Comparison of ENCODE assay signal across 15 cellular contexts in the genomic region with DNA sequence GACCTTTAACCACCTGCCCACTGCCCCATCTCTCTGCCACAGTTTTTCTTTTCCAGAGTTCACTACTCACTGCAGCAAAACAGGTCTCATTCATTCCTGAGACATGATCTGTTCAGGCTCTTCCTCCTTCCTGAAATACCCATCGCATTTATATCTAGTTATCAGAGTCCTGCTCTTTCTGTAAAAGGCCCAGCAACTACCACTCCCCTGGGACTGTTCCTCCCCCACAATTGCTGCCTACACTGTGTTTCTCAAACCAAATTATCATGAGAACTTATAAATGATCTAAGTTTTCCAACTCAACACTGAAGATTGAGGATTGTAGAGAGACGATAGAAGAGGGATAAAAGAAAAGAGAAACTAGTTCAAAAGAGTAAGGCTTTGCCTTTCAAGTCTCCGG. TPM values are rescaled to one million over a fixed set of nuclear protein-coding genes. Genes with fewer than 3 reads are reported as not detected.
DNase-seq lines count a peak whose midpoint lies in the region; ATAC-seq and TF ChIP-seq lines count a peak whose summit lies in the region.
"Had no signal": no experiment of that assay in that cellular context is flagged by ENCODE, and none has a peak within 500 bp of the region (broad histone marks: within the 10 kb centered on the region; RNA-seq: fewer than 3 reads in every experiment).

No MANE protein-coding gene starts in this region.

- no peak overlapping the region for H4K91ac ChIP-seq in mesenchymal stem cell (ENCODE audit: low read length)

- H3K36me3 Mint-ChIP-seq in type B pancreatic cell = peaks cover 8% of the 10 kb centered on the region
- H3K36me3 Mint-ChIP-seq: activated naive CD4-positive, alpha-beta T cell treated with anti-CD3 and anti-CD28 coated beads, Interleukin-2, amount 50 U/mL, for 72 hours had no signal

- no peak for TF ChIP-seq POLR2A in thyroid gland (IDR thresholded peaks at IDR 0.05)

- H3K4me1 ChIP-seq in ACC112 (ENCODE audit: control insufficient read depth, insufficient read depth, low read length, unreplicated experiment) = peaks cover 24% of the 10 kb centered on the region
- peaks cover 3% of the 10 kb centered on the region for H3K4me1 ChIP-seq in mesenchymal stem cell (ENCODE audit: control insufficient read depth, insufficient read depth, low read depth, low read length)
- H3K4me1 ChIP-seq in thyroid gland = no peaks in the 10 kb centered on the region
- H3K4me1 ChIP-seq: spleen had no signal

- TF ChIP-seq CTCF in choroid plexus epithelial cell (conservative IDR thresholded peaks at IDR 0.05; ENCODE audit: low read depth, low read length) (no peak), type B pancreatic cell (conservative IDR thresholded peaks at IDR 0.05) (no peak), thyroid gland (IDR thresholded peaks at IDR 0.05) (no peak)

- H3K27me3 ChIP-seq in ACC112 (ENCODE audit: insufficient read depth, low read length) = no peaks in the 10 kb centered on the region
- H3K27me3 ChIP-seq in MG63 = no peaks in the 10 kb centered on the region
- no peaks in the 10 kb centered on the region for H3K27me3 ChIP-seq in mesenchymal stem cell (ENCODE audit: control insufficient read depth in 1 of 2, insufficient read depth in 1 of 2, low read length in 2 of 2)
- H3K27me3 ChIP-seq in thyroid gland = no peaks in the 10 kb centered on the region
- no peaks in the 10 kb centered on the region for H3K27me3 ChIP-seq in H7 (ENCODE audit: control insufficient read depth, insufficient read depth, low read length)
- H3K27me3 ChIP-seq: tibial nerve had no signal

- H2BK12ac ChIP-seq in mesenchymal stem cell (ENCODE audit: low read length in 2 of 2) = no peak overlapping the region

- no peak overlapping the region for H3K18ac ChIP-seq in mesenchymal stem cell (ENCODE audit: low read depth in 1 of 2, low read length in 2 of 2)

- no peak overlapping the region for H2BK15ac ChIP-seq in mesenchymal stem cell (ENCODE audit: low read depth, poor library complexity, severe bottlenecking)

- H3K79me1 ChIP-seq in mesenchymal stem cell (replicated peaks; ENCODE audit: low read length, poor library complexity, severe bottlenecking) = no peaks in the 10 kb centered on the region

- H3K27ac Mint-ChIP-seq in type B pancreatic cell = no peak overlapping the region
- H3K27ac Mint-ChIP-seq: activated naive CD4-positive, alpha-beta T cell treated with anti-CD3 and anti-CD28 coated beads, Interleukin-2, amount 50 U/mL, for 72 hours had no signal

- H4K8ac ChIP-seq in mesenchymal stem cell (ENCODE audit: low read length) = peak overlapping the region; percentile 72

- H2BK5ac ChIP-seq in mesenchymal stem cell (ENCODE audit: low read depth, low read length, poor library complexity, severe bottlenecking) = no peak overlapping the region

- 57% methylated on average over 2 of the region's 3 CpGs for WGBS in mesenchymal stem cell
- 76 to 82% methylated on average over 3 of the region's 3 CpGs for WGBS in thyroid gland, 2 donors

- H3K4me3 ChIP-seq in ACC112 (ENCODE audit: low read depth, low read length) = peak overlapping the region; percentile 51
- no peak overlapping the region for H3K4me3 ChIP-seq in MG63
- no peak overlapping the region for H3K4me3 ChIP-seq in choroid plexus epithelial cell (ENCODE audit: low read depth, low read length)
- peak overlapping the region in 1 of 2 experiments; percentile 56 for H3K4me3 ChIP-seq in mesenchymal stem cell (ENCODE audit: insufficient read depth in 1 of 2, low read depth in 1 of 2, low read length in 2 of 2)
- no peak overlapping the region for H3K4me3 ChIP-seq in thyroid gland (replicated peaks in 1 of 3)
- H3K4me3 ChIP-seq in H7 (ENCODE audit: insufficient read depth, low read depth, low read length) = no peak overlapping the region
- H3K4me3 ChIP-seq: spleen, tibial nerve had no signal

- no peak overlapping the region for H2AK5ac ChIP-seq in mesenchymal stem cell (ENCODE audit: low read length, severe bottlenecking)

- no peak for ATAC-seq in left lobe of liver
- ATAC-seq: activated naive CD4-positive, alpha-beta T cell treated with anti-CD3 and anti-CD28 coated beads, Interleukin-2, amount 50 U/mL, for 72 hours; left colon had no signal

- H2AFZ ChIP-seq in ACC112 (ENCODE audit: low read length, unreplicated experiment) (peak overlapping the region; percentile 96), mesenchymal stem cell (ENCODE audit: low read depth, low read length) (no peak overlapping the region)

- H3K23ac ChIP-seq in mesenchymal stem cell (ENCODE audit: low read length in 2 of 2) = no peak overlapping the region

- H3K4me1 Mint-ChIP-seq in type B pancreatic cell (ENCODE audit: unreplicated experiment) = no peaks in the 10 kb centered on the region

- DNase-seq in MG63 (peak; percentile 31), choroid plexus epithelial cell (ENCODE audit: low read depth) (peak; percentile 61), mesenchymal stem cell (peak; percentile 18), type B pancreatic cell (ENCODE audit: extremely low spot score, unreplicated experiment) (no peak), thyroid gland (no peak), H7 (no peak), left lobe of liver (ENCODE audit: low spot score) (no peak)
- DNase-seq: dermis blood vessel endothelial cell, left colon, NCI-H1694 treated with DMSO at 0.1 percent for 48 hours, NCI-H82, spleen had no signal

- H3K79me2 ChIP-seq in ACC112 (ENCODE audit: control insufficient read depth, insufficient read depth, low read length, unreplicated experiment) = no peaks in the 10 kb centered on the region

- intact Hi-C loops in thyroid gland (cut with DNase I) = no loop called here

- no peak overlapping the region for H2BK120ac ChIP-seq in mesenchymal stem cell (ENCODE audit: low read depth, low read length)

- no peak overlapping the region for H3K14ac ChIP-seq in mesenchymal stem cell (ENCODE audit: low read length in 2 of 2)

- no peaks in the 10 kb centered on the region for H3K9me3 Mint-ChIP-seq in type B pancreatic cell
- H3K9me3 Mint-ChIP-seq: activated naive CD4-positive, alpha-beta T cell treated with anti-CD3 and anti-CD28 coated beads, Interleukin-2, amount 50 U/mL, for 72 hours had no signal

- H3K4ac ChIP-seq in mesenchymal stem cell (ENCODE audit: low read depth in 1 of 2, low read length in 2 of 2) = no peak overlapping the region

- H3K4me3 Mint-ChIP-seq in type B pancreatic cell = no peak overlapping the region

- peak overlapping the region; percentile 92 for H3K27ac ChIP-seq in ACC112 (ENCODE audit: low read depth, low read length)
- H3K27ac ChIP-seq in mesenchymal stem cell (ENCODE audit: low read length, poor library complexity, severe bottlenecking) = peak overlapping the region; percentile 82
- no peak overlapping the region for H3K27ac ChIP-seq in thyroid gland
- H3K27ac ChIP-seq: spleen had no signal

- H3K27me3 Mint-ChIP-seq in type B pancreatic cell = peaks cover 27% of the 10 kb centered on the region

- H3K36me3 ChIP-seq in ACC112 (ENCODE audit: insufficient read depth, low read length) = no peaks in the 10 kb centered on the region
- H3K36me3 ChIP-seq in MG63 = no peaks in the 10 kb centered on the region
- H3K36me3 ChIP-seq in mesenchymal stem cell (ENCODE audit: control insufficient read depth in 1 of 2, insufficient read depth in 2 of 2, low read depth in 1 of 2, low read length in 2 of 2) = no peaks in the 10 kb centered on the region
- H3K36me3 ChIP-seq in thyroid gland = no peaks in the 10 kb centered on the region
- H3K36me3 ChIP-seq in H7 (replicated peaks; ENCODE audit: control insufficient read depth, insufficient read depth, low read length) = no peaks in the 10 kb centered on the region
- H3K36me3 ChIP-seq: spleen, tibial nerve had no signal

- peak overlapping the region; percentile 82 for H3K9ac ChIP-seq in mesenchymal stem cell (ENCODE audit: low read length)

- no peaks in the 10 kb centered on the region for H3K9me3 ChIP-seq in MG63
- H3K9me3 ChIP-seq in mesenchymal stem cell (ENCODE audit: control insufficient read depth, low read length) = no peaks in the 10 kb centered on the region
- no peaks in the 10 kb centered on the region for H3K9me3 ChIP-seq in thyroid gland
- H3K9me3 ChIP-seq: spleen, tibial nerve had no signal

- H3K4me2 ChIP-seq in mesenchymal stem cell (ENCODE audit: low read length, poor library complexity, severe bottlenecking) = no peak overlapping the region

RNA-seq across cellular contexts. Expression of a gene that starts 40.8 kb away (rescaled TPM):
- total RNA-seq in MG63 (2014; rRNA removed; shearing (Covaris generic); ENCODE audit: low replicate concordance) = 103 and 135 TPM in 2 replicates
- 61.8 TPM for polyA plus RNA-seq in mesenchymal stem cell (2013, experiment 1 of 2)
- polyA plus RNA-seq in mesenchymal stem cell (2013, experiment 2 of 2) = 60.9 TPM
- total RNA-seq in type B pancreatic cell (ENCODE audit: low replicate concordance) = 23.7 and 31.7 TPM in 2 replicates
- total RNA-seq in thyroid gland = 100 to 1,000 TPM in 3 of 4 donors, 10 to 100 TPM in 1; 78.0 to 127 (median 110) TPM
- 2.7 and 3.0 TPM in 2 replicates for total RNA-seq in H7 (2014; rRNA removed; shearing (Covaris generic))
- total RNA-seq in left lobe of liver = 27.0 TPM

RNA-seq across cellular contexts. Expression of a gene that starts 52.2 kb away (rescaled TPM):
- 261 and 422 TPM in 2 replicates for total RNA-seq in MG63 (2014; rRNA removed; shearing (Covaris generic); ENCODE audit: low replicate concordance)
- 205 TPM for polyA plus RNA-seq in mesenchymal stem cell (2013, experiment 1 of 2)
- 207 TPM for polyA plus RNA-seq in mesenchymal stem cell (2013, experiment 2 of 2)
- total RNA-seq in type B pancreatic cell (ENCODE audit: low replicate concordance) (140 and 258 TPM in 2 replicates), thyroid gland (100 to 1,000 TPM in 1 of 4 donors, 10 to 100 TPM in 3; 84.9 to 100 (median 93.3) TPM), left lobe of liver (48.6 TPM)
- total RNA-seq in H7 (2014; rRNA removed; shearing (Covaris generic)) = 116 and 117 TPM in 2 replicates

Comparison
In these comparisons a context has a peak if more than half of its experiments do, and no peak if none do; other contexts are left out.
1. H3K27ac ChIP-seq: peak in ACC112 (single experiment) and mesenchymal stem cell (single experiment); none in thyroid gland (0 of 3).
2. DNase-seq: peak in MG63 (single experiment), choroid plexus epithelial cell (single experiment) and mesenchymal stem cell (single experiment); none in type B pancreatic cell (single experiment), thyroid gland (0 of 2), H7 (single experiment) and left lobe of liver (single experiment).